28 cellular contexts compared by ENCODE assay signal in genomic region chr4:14581741-14582140, GRCh38.
DNase-seq lines count a peak whose midpoint lies in the region; ATAC-seq, FAIRE-seq and TF ChIP-seq lines count a peak whose summit lies in the region.
"Had no signal": no experiment of that assay in that cellular context is flagged by ENCODE, and none has a peak within 500 bp of the region (broad histone marks: within the 10 kb centered on the region; RNA-seq: fewer than 3 reads in every experiment).

No MANE protein-coding gene starts in this region.

- H4K20me1 ChIP-seq in neural progenitor cell (ENCODE audit: low read depth), result peaks cover 10% of the 10 kb centered on the region
- H4K20me1 ChIP-seq: BLaER1 had no signal

- H3K36me3 Mint-ChIP-seq in glutamatergic neuron (ENCODE audit: unreplicated experiment), result no peaks in the 10 kb centered on the region
- H3K36me3 Mint-ChIP-seq in neural progenitor cell, result no peaks in the 10 kb centered on the region
- H3K36me3 Mint-ChIP-seq in activated CD8-positive, alpha-beta memory T cell treated with anti-CD3 and anti-CD28 coated beads, Interleukin-2, amount 10 ng/mL, durations not matched to agents 7 days and 5 days, result no peaks in the 10 kb centered on the region
- H3K36me3 Mint-ChIP-seq: CD14-positive monocyte; CD4-positive, alpha-beta memory T cell; CD4-positive, CD25-positive, alpha-beta regulatory T cell had no signal

- CTCF ChIA-PET in activated CD8-positive, alpha-beta memory T cell treated with anti-CD3 and anti-CD28 coated beads, Interleukin-2, amount 10 ng/mL, durations not matched to agents 7 days and 5 days (lab: Charles Lee), result no interaction called here

- no peak for ATAC-seq in activated CD8-positive, alpha-beta memory T cell treated with anti-CD3 and anti-CD28 coated beads, Interleukin-2, amount 10 ng/mL, durations not matched to agents 7 days and 5 days
- no peak for ATAC-seq in GM21515 (IDR thresholded peaks at IDR 0.05; ENCODE audit: unreplicated experiment)
- no peak for ATAC-seq in HG03439 (IDR thresholded peaks at IDR 0.05; ENCODE audit: unreplicated experiment)

- DNase-seq in ELF-1 (ENCODE audit: low read depth, low spot score), result peak; percentile 48
- no peak for DNase-seq in bronchial epithelial cell (ENCODE audit: low read depth)
- peak; percentile 22 for DNase-seq in glutamatergic neuron
- DNase-seq in neural progenitor cell (ENCODE audit: low spot score), result peak; percentile 76
- DNase-seq in activated CD8-positive, alpha-beta memory T cell treated with anti-CD3 and anti-CD28 coated beads, Interleukin-2, amount 10 ng/mL, durations not matched to agents 7 days and 5 days, result no peak
- DNase-seq in sigmoid colon, result no peak
- DNase-seq: 8988T; ACHN; BE2C; C1 segment of cervical spinal cord; CD4-positive, alpha-beta memory T cell; CD4-positive, CD25-positive, alpha-beta regulatory T cell; CD8-positive, alpha-beta memory T cell; COR-L47; DMS 273 treated with DMSO at 0.1 percent for 48 hours; DMS153; DMS53; DMS79; DND-41; EL; GF-D8 had no signal

- no peak overlapping the region for H3K4me3 ChIP-seq in bronchial epithelial cell (ENCODE audit: low read depth, low read length)
- no peak overlapping the region for H3K4me3 ChIP-seq in neural progenitor cell
- no peak overlapping the region for H3K4me3 ChIP-seq in sigmoid colon
- H3K4me3 ChIP-seq: BLaER1 had no signal

- TF ChIP-seq CTCF in bronchial epithelial cell (IDR thresholded peaks at IDR 0.05; ENCODE audit: insufficient read depth, low read length, severe bottlenecking), result no peak
- no peak for TF ChIP-seq CTCF in glutamatergic neuron (IDR thresholded peaks at IDR 0.05; ENCODE audit: partially characterized antibody, unreplicated experiment)
- TF ChIP-seq CTCF in neural progenitor cell (IDR thresholded peaks at IDR 0.05), result no peak
- TF ChIP-seq CTCF in sigmoid colon (IDR thresholded peaks at IDR 0.05), result no peak

- H2AFZ ChIP-seq in neural progenitor cell (replicated peaks), result no peak overlapping the region

- H3F3A ChIP-seq in neural progenitor cell (ENCODE audit: low read depth), result peaks cover 13% of the 10 kb centered on the region

- H3K9ac ChIP-seq in neural progenitor cell, result no peak overlapping the region
- H3K9ac ChIP-seq: BLaER1 had no signal

- no peaks in the 10 kb centered on the region for H3K4me1 Mint-ChIP-seq in glutamatergic neuron (ENCODE audit: low read depth, unreplicated experiment)
- peaks cover 19% of the 10 kb centered on the region for H3K4me1 Mint-ChIP-seq in neural progenitor cell
- H3K4me1 Mint-ChIP-seq in activated CD8-positive, alpha-beta memory T cell treated with anti-CD3 and anti-CD28 coated beads, Interleukin-2, amount 10 ng/mL, durations not matched to agents 7 days and 5 days, result no peaks in the 10 kb centered on the region
- H3K4me1 Mint-ChIP-seq: CD14-positive monocyte; CD4-positive, alpha-beta memory T cell; CD4-positive, CD25-positive, alpha-beta regulatory T cell; CD8-positive, alpha-beta memory T cell had no signal

- H3K4me3 Mint-ChIP-seq in glutamatergic neuron (ENCODE audit: unreplicated experiment) (no peak overlapping the region), neural progenitor cell (no peak overlapping the region)
- no peak overlapping the region for H3K4me3 Mint-ChIP-seq in activated CD8-positive, alpha-beta memory T cell treated with anti-CD3 and anti-CD28 coated beads, Interleukin-2, amount 10 ng/mL, durations not matched to agents 7 days and 5 days
- H3K4me3 Mint-ChIP-seq: CD14-positive monocyte; CD4-positive, alpha-beta memory T cell; CD4-positive, CD25-positive, alpha-beta regulatory T cell; CD8-positive, alpha-beta memory T cell had no signal

- intact Hi-C loops in sigmoid colon (cut with DNase I), result no loop called here

- TF ChIP-seq POLR2A in sigmoid colon (IDR thresholded peaks at IDR 0.05), result no peak

- no peak for TF ChIP-seq EP300 in sigmoid colon (IDR thresholded peaks at IDR 0.05)

- H3K27ac Mint-ChIP-seq in glutamatergic neuron (ENCODE audit: unreplicated experiment) (no peak overlapping the region), neural progenitor cell (no peak overlapping the region)
- H3K27ac Mint-ChIP-seq in activated CD8-positive, alpha-beta memory T cell treated with anti-CD3 and anti-CD28 coated beads, Interleukin-2, amount 10 ng/mL, durations not matched to agents 7 days and 5 days, result no peak overlapping the region
- H3K27ac Mint-ChIP-seq: CD14-positive monocyte; CD4-positive, alpha-beta memory T cell; CD4-positive, CD25-positive, alpha-beta regulatory T cell; CD8-positive, alpha-beta memory T cell had no signal

- H3K27ac ChIP-seq in neural progenitor cell (no peak overlapping the region), sigmoid colon (no peak overlapping the region)
- H3K27ac ChIP-seq: BLaER1 had no signal

- peak overlapping the region; percentile 55 for H3K4me2 ChIP-seq in neural progenitor cell
- H3K4me2 ChIP-seq: BLaER1 had no signal

- H3K36me3 ChIP-seq in bronchial epithelial cell (ENCODE audit: control insufficient read depth, insufficient read depth, low read length) (no peaks in the 10 kb centered on the region), neural progenitor cell (no peaks in the 10 kb centered on the region), sigmoid colon (no peaks in the 10 kb centered on the region)
- H3K36me3 ChIP-seq: BE2C, BLaER1 had no signal

- no peaks in the 10 kb centered on the region for H3K27me3 Mint-ChIP-seq in glutamatergic neuron (ENCODE audit: unreplicated experiment)
- no peaks in the 10 kb centered on the region for H3K27me3 Mint-ChIP-seq in neural progenitor cell (ENCODE audit: insufficient read depth, low read depth)
- no peaks in the 10 kb centered on the region for H3K27me3 Mint-ChIP-seq in activated CD8-positive, alpha-beta memory T cell treated with anti-CD3 and anti-CD28 coated beads, Interleukin-2, amount 10 ng/mL, durations not matched to agents 7 days and 5 days
- H3K27me3 Mint-ChIP-seq: CD4-positive, CD25-positive, alpha-beta regulatory T cell; CD8-positive, alpha-beta memory T cell had no signal

- H3K4me1 ChIP-seq in neural progenitor cell (peaks cover 20% of the 10 kb centered on the region), sigmoid colon (no peaks in the 10 kb centered on the region)
- H3K4me1 ChIP-seq: BE2C, BLaER1 had no signal

- FAIRE-seq in bronchial epithelial cell (lab: Jason Lieb, UNC), result peak; percentile 28
- FAIRE-seq: A204.1, G401.6, GM12891 had no signal

- 7 to 29% methylated on average over 3 of the region's 3 CpGs for WGBS in sigmoid colon, 2 donors

- H3K27me3 ChIP-seq in bronchial epithelial cell (ENCODE audit: control insufficient read depth, insufficient read depth, low read length) (no peaks in the 10 kb centered on the region), neural progenitor cell (no peaks in the 10 kb centered on the region), sigmoid colon (no peaks in the 10 kb centered on the region)
- H3K27me3 ChIP-seq: BE2C, BLaER1 had no signal

- H3K9me3 ChIP-seq in neural progenitor cell (ENCODE audit: low read depth), result no peaks in the 10 kb centered on the region
- H3K9me3 ChIP-seq in sigmoid colon, result peaks cover 0 to 2% (median under 1%) of the 10 kb centered on the region in 4 donors
- H3K9me3 ChIP-seq: BE2C, BLaER1 had no signal

- H3K79me2 ChIP-seq in neural progenitor cell (ENCODE audit: low read depth), result no peaks in the 10 kb centered on the region

- no peaks in the 10 kb centered on the region for H3K9me3 Mint-ChIP-seq in glutamatergic neuron (ENCODE audit: unreplicated experiment)
- H3K9me3 Mint-ChIP-seq in neural progenitor cell, result no peaks in the 10 kb centered on the region
- peaks cover 7% of the 10 kb centered on the region for H3K9me3 Mint-ChIP-seq in activated CD8-positive, alpha-beta memory T cell treated with anti-CD3 and anti-CD28 coated beads, Interleukin-2, amount 10 ng/mL, durations not matched to agents 7 days and 5 days (ENCODE audit: low read depth)

Comparison
In these comparisons a context has a peak if more than half of its experiments do, and no peak if none do; other contexts are left out.
1. DNase-seq: peak in ELF-1 (single experiment), glutamatergic neuron (single experiment) and neural progenitor cell (single experiment); none in bronchial epithelial cell (single experiment), activated CD8-positive, alpha-beta memory T cell treated with anti-CD3 and anti-CD28 coated beads, Interleukin-2, amount 10 ng/mL, durations not matched to agents 7 days and 5 days (single experiment) and sigmoid colon (single experiment).